Comparison of ENCODE assay signal across 8 cellular contexts in genomic region chr11:120400564-120401364, GRCh38.
DNase-seq lines count a peak whose midpoint lies in the region; ATAC-seq, FAIRE-seq and TF ChIP-seq lines count a peak whose summit lies in the region.

No MANE protein-coding gene starts in this region.

- H3K36me3 ChIP-seq in K562 (ENCODE audit: control insufficient read depth, insufficient read depth, low read length) = no peaks in the 10 kb centered on the region
- H3K36me3 ChIP-seq in HepG2 (replicated peaks in 1 of 2; ENCODE audit: control insufficient read depth in 1 of 2, insufficient read depth in 2 of 2, low read length in 2 of 2) = no peaks in the 10 kb centered on the region

- H3K9me3 Mint-ChIP-seq in immature natural killer cell = no peaks in the 10 kb centered on the region

- H3K4me3 Mint-ChIP-seq in immature natural killer cell = no peak overlapping the region

- peaks cover 0 to 7% (median 5%) of the 10 kb centered on the region in 3 donors for H3K27me3 Mint-ChIP-seq in immature natural killer cell (ENCODE audit: low read depth in 3 of 3)

- H4K20me1 ChIP-seq in K562 (replicated peaks; ENCODE audit: control insufficient read depth, insufficient read depth, low read length) (peaks cover 24% of the 10 kb centered on the region), HepG2 (ENCODE audit: insufficient read depth, low read length) (peaks cover 4% of the 10 kb centered on the region; the same call in 1 of the 2 replicates)

- FAIRE-seq in K562 (lab: Jason Lieb, UNC) (peak; percentile 82), HepG2 (lab: Jason Lieb, UNC) (peak; percentile 82)

- no peak overlapping the region for H3K27ac Mint-ChIP-seq in immature natural killer cell

- no peak for TF ChIP-seq RAD21 in K562 (CRISPR knock-in tag; conservative IDR thresholded peaks at IDR 0.05 in 1 of 2, IDR thresholded peaks at IDR 0.05 in 1 of 2)
- no peak for TF ChIP-seq RAD21 in HepG2 (CRISPR knock-in tag; IDR thresholded peaks at IDR 0.05)

- no peak for TF ChIP-seq POLR2A in K562 (conservative IDR thresholded peaks at IDR 0.05)
- no peak for TF ChIP-seq POLR2A in HepG2 (IDR thresholded peaks at IDR 0.05; ENCODE audit: insufficient read depth in 1 of 2, low read depth in 2 of 2, low read length in 2 of 2)
- no peak for TF ChIP-seq POLR2A in lower leg skin (IDR thresholded peaks at IDR 0.05)

- CTCF ChIA-PET in AG04449 (lab: Yijun Ruan, JAX) = interaction anchor here (0.6 to 1.3 kb wide), 3 partner anchors 10 to 31 kb away, joined by 3 to 5 read pairs (median 3); no protein-coding TSS in a partner anchor
- CTCF ChIA-PET in K562 (lab: Yijun Ruan, JAX; ENCODE audit: low intra/inter-chr PET ratio) = no interaction called here
- CTCF ChIA-PET in HepG2 (lab: Yijun Ruan, JAX; ENCODE audit: low intra/inter-chr PET ratio, low total read pairs) = no interaction called here

- H3K9ac ChIP-seq in K562 (ENCODE audit: insufficient read depth in 1 of 2, low read depth in 2 of 2, low read length in 2 of 2) (no peak overlapping the region), HepG2 (ENCODE audit: insufficient read depth, low read depth, low read length) (peak overlapping the region; percentile 71)

- POLR2A ChIA-PET in AG04449 (lab: Yijun Ruan, JAX) (interaction anchor here (0.5 to 2.0 kb wide), 5 partner anchors 10 to 69 kb away, joined by 3 to 10 read pairs (median 3); partner anchors contain the start of gene ARHGEF12), K562 (lab: Yijun Ruan, JAX) (interaction anchor here (0.6 to 2.3 kb wide), 7 partner anchors 10 to 84 kb away, joined by 3 to 7 read pairs (median 3); no protein-coding TSS in a partner anchor), HepG2 (lab: Yijun Ruan, JAX) (interaction anchor here (0.9 to 1.9 kb wide), 6 partner anchors 9 to 66 kb away, joined by 3 to 17 read pairs (median 5); partner anchors contain the start of gene ARHGEF12)

- in situ Hi-C loops in K562 (cut with MboI) = no loop called here
- in situ Hi-C loops in HepG2 (cut with HindIII; ENCODE audit: extremely low pct_ligation_motif_present, low pct_unique_long_range_greater_than_20kb) = no loop called here

- no TSS peak for BruUV-seq in K562 (replicated peaks; lab: Mats Ljungman, UMichigan)
- no TSS peak for BruUV-seq in HepG2 (replicated peaks; lab: Mats Ljungman, UMichigan)

- peaks cover 1 to 11% of the 10 kb centered on the region in 2 donors for H3K4me1 Mint-ChIP-seq in immature natural killer cell

- H3K4me2 ChIP-seq in K562 (ENCODE audit: insufficient read depth, low read length) = peak overlapping the region; percentile 33
- H3K4me2 ChIP-seq in HepG2 (ENCODE audit: low read depth, low read length) = peak overlapping the region; percentile 70

- H3K9me1 ChIP-seq in K562 (ENCODE audit: control insufficient read depth, insufficient read depth, low read length) = peaks cover 3% of the 10 kb centered on the region

- H3K79me2 ChIP-seq in K562 (ENCODE audit: control insufficient read depth, insufficient read depth, low read length) = peaks cover 74% of the 10 kb centered on the region
- peaks cover 96% of the 10 kb centered on the region for H3K79me2 ChIP-seq in HepG2 (ENCODE audit: insufficient read depth, low read length)

- TF ChIP-seq CTCF in AG04449 (IDR thresholded peaks at IDR 0.05; ENCODE audit: insufficient read depth, low read length, missing control alignments) (no peak), K562 (IDR thresholded peaks at IDR 0.05 in 2 of 3, conservative IDR thresholded peaks at IDR 0.05 in 1 of 3; ENCODE audit: insufficient read depth in 2 of 3, low read depth in 1 of 3, low read length in 3 of 3) (no peak), HepG2 (CRISPR knock-in tag; IDR thresholded peaks at IDR 0.05) (no peak), lower leg skin (IDR thresholded peaks at IDR 0.05) (no peak)

- peaks cover 0 to 12% of the 10 kb centered on the region in 2 experiments; a peak in 1 of 5 replicates for H3K4me1 ChIP-seq in K562 (replicated peaks in 1 of 2; ENCODE audit: control insufficient read depth in 2 of 2, insufficient read depth in 2 of 2, low read length in 2 of 2)
- peaks cover 68% of the 10 kb centered on the region for H3K4me1 ChIP-seq in HepG2 (ENCODE audit: insufficient read depth, low read length)

- peak overlapping the region; percentile 19; the same call in 1 of the 3 replicates for H3K27ac ChIP-seq in K562 (ENCODE audit: extremely low read depth, low read depth, low read length)
- peak overlapping the region; percentile 78 for H3K27ac ChIP-seq in HepG2 (ENCODE audit: extremely low read length, insufficient read depth, low read length)

- intact Hi-C loops in K562 (cut with micrococcal nuclease) (no loop called here), HepG2 (cut with micrococcal nuclease; ENCODE audit: unreplicated experiment) (loop anchor here (1.0 to 5.0 kb wide), 3 partner anchors 9 to 692 kb away; no protein-coding TSS in a partner anchor), lower leg skin (cut with DNase I; ENCODE audit: low total_unique reads) (no loop called here)

- H3K9me3 ChIP-seq in K562 (replicated peaks; ENCODE audit: control insufficient read depth, insufficient read depth, low read depth, low read length) = no peaks in the 10 kb centered on the region
- H3K9me3 ChIP-seq in HepG2 (ENCODE audit: low read length) = no peaks in the 10 kb centered on the region

- H2AFZ ChIP-seq in K562 (ENCODE audit: low read depth, low read length) = no peak overlapping the region
- H2AFZ ChIP-seq in HepG2 (ENCODE audit: low read length) = no peak overlapping the region

- peak overlapping the region; percentile 19 for H3K4me3 ChIP-seq in AG04449 (ENCODE audit: low read depth, low read length)
- H3K4me3 ChIP-seq in K562 = no peak overlapping the region
- H3K4me3 ChIP-seq in HepG2 (replicated peaks in 1 of 3; ENCODE audit: insufficient read depth in 1 of 3, low read depth in 2 of 3, low read length in 3 of 3) = peak overlapping the region; percentile 37 to 57 (median 51); a peak in 5 of 6 replicates
- H3K4me3 ChIP-seq in lower leg skin (ENCODE audit: low read depth, poor library complexity, severe bottlenecking) = no peak overlapping the region

- ATAC-seq in K562 = peak; percentile 85
- ATAC-seq in HepG2 = peak; percentile 98
- no peak for ATAC-seq in HG02763 (IDR thresholded peaks at IDR 0.05; ENCODE audit: unreplicated experiment)

- no peaks in the 10 kb centered on the region for H3K27me3 ChIP-seq in K562 (ENCODE audit: control insufficient read depth in 2 of 2, insufficient read depth in 2 of 2, low read length in 2 of 2)
- no peaks in the 10 kb centered on the region for H3K27me3 ChIP-seq in HepG2 (ENCODE audit: control insufficient read depth in 1 of 2, insufficient read depth in 2 of 2, low read length in 2 of 2)

- DNase-seq in AG04449 (ENCODE audit: low read depth, low spot score) (peak; percentile 92), Kasumi-1 (lab: John Stamatoyannopoulos, UW) (peak; percentile 64 to 70), K562 (ENCODE audit: extremely low read depth in 1 of 4, low spot score in 3 of 4) (peak in 2 of 4 experiments; percentile 34 to 57), HepG2 (ENCODE audit: low spot score) (peak; percentile 93), immature natural killer cell (no peak), lower leg skin (ENCODE audit: low spot score in 2 of 2) (no peak)
- DNase-seq in stimulated activated CD4-positive, alpha-beta T cell treated with anti-CD3 and anti-CD28 coated beads, Interleukin-1b, Interleukin-23, amount 100 ng/mL, for 48 hours = no peak

- no peaks in the 10 kb centered on the region for H3K36me3 Mint-ChIP-seq in immature natural killer cell

- TF ChIP-seq EP300 in K562 (IDR thresholded peaks at IDR 0.05; ENCODE audit: low read length) (no peak), HepG2 (IDR thresholded peaks at IDR 0.05; ENCODE audit: low read depth in 2 of 2, low read length in 2 of 2) (peak in 1 of 2 experiments; percentile 70; a peak in 2 of 4 replicates), HepG2 (CRISPR knock-in tag; IDR thresholded peaks at IDR 0.05; ENCODE audit: borderline replicate concordance) (peak; percentile 48; the same call in 1 of the 2 replicates)

- 8% methylated on average over 7 of the region's 7 CpGs for WGBS in K562 (ENCODE audit: insufficient coverage, low coverage, missing lambda C conversion rate)
- WGBS in HepG2 (ENCODE audit: low lambda C conversion rate) = 4% methylated on average over 7 of the region's 7 CpGs
- 19 to 21% methylated on average over 7 of the region's 7 CpGs for WGBS in lower leg skin, 2 donors

TF ChIP-seq in K562, 482 proteins besides CTCF, POLR2A, EP300 and RAD21 (continues in another document):
- no peak for TF ChIP-seq STAG1 (CRISPR knock-in tag; IDR thresholded peaks at IDR 0.05; ENCODE audit: borderline replicate concordance)
- peak; percentile 82 for TF ChIP-seq FOSL1 (tag; conservative IDR thresholded peaks at IDR 0.05)
- no peak for TF ChIP-seq ZNF436 (CRISPR knock-in tag; IDR thresholded peaks at IDR 0.05)
- TF ChIP-seq JUND (IDR thresholded peaks at IDR 0.05; ENCODE audit: borderline replicate concordance, low read depth, low read length) = peak; percentile 76
- peak; percentile 79; the same call in 2 of the 3 replicates for TF ChIP-seq JUND (tag; IDR thresholded peaks at IDR 0.05; ENCODE audit: borderline replicate concordance, low read depth, low read length)
- TF ChIP-seq JUNB (CRISPR knock-in tag; conservative IDR thresholded peaks at IDR 0.05) = no peak

TF ChIP-seq in HepG2, 621 proteins besides CTCF, POLR2A, EP300 and RAD21 (continues in another document):
- no peak for TF ChIP-seq HDAC6 (IDR thresholded peaks at IDR 0.05; ENCODE audit: low read depth, low read length)
- TF ChIP-seq ZNF713 (CRISPR knock-in tag; IDR thresholded peaks at IDR 0.05) = no peak
- TF ChIP-seq POGK (CRISPR knock-in tag; conservative IDR thresholded peaks at IDR 0.05) = no peak
- no peak for TF ChIP-seq PLSCR1 (CRISPR knock-in tag; IDR thresholded peaks at IDR 0.05; ENCODE audit: borderline replicate concordance)
- no peak for TF ChIP-seq MATR3 (CRISPR knock-in tag; IDR thresholded peaks at IDR 0.05)

Comparison
In these comparisons a context has a peak if more than half of its experiments do, and no peak if none do; other contexts are left out.
1. DNase-seq: peak in AG04449 (single experiment), Kasumi-1 (2 of 2) and HepG2 (single experiment); none in immature natural killer cell (0 of 3), stimulated activated CD4-positive, alpha-beta T cell treated with anti-CD3 and anti-CD28 coated beads, Interleukin-1b, Interleukin-23, amount 100 ng/mL, for 48 hours (single experiment) and lower leg skin (0 of 2).
2. H3K4me3 ChIP-seq: peak in AG04449 (single experiment) and HepG2 (3 of 3); none in K562 (single experiment) and lower leg skin (single experiment).